In the genomic region with DNA sequence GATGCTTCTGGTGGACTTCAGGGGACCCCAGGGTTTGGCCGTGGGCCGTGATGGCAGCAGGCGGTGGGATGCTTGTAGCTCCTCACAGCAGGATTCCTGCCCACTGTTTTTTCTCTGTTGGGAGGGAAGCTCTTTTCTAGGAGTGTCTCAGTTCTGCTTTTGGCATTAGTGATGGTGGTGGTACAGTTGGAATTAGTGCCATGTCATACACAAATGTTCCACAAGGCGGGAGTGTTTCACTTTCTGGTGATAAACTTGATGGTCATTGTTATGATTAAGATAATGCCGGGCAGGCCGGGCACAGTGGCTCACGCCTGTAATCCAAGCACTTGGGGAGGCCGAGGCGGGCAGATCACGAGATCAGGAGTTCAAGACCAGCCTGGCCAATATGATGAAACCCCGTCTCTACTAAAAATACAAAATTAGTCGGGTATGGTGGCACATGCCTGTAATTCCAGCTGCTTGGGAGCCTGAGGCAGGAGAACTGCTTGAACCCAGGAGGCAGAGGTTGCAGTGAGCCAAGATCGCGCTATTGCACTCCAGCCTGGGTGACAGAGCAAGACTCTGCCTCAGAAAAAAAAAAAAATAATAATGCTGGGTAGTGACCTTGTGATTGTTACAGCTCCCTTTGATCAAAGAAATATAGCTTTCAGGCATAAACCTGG, we compare ENCODE assay signal across 8 cellular contexts. TPM values are rescaled to one million over a fixed set of nuclear protein-coding genes. Genes with fewer than 3 reads are reported as not detected.
DNase-seq lines count a peak whose midpoint lies in the region; ATAC-seq, FAIRE-seq and TF ChIP-seq lines count a peak whose summit lies in the region.
"Not testable (repeated sequence)": the region's sequence is repeated elsewhere in the genome, so short reads cannot be mapped to it uniquely, and the experiment has no call there.

No MANE protein-coding gene starts in this region.

- not testable (repeated sequence) for H3K4me3 Mint-ChIP-seq in activated naive CD8-positive, alpha-beta T cell treated with anti-CD3 and anti-CD28 coated beads for 36 hours

- 37 to 47% (median 41%) methylated on average over 14 of the region's 14 CpGs for WGBS in small intestine, 3 donors

- H3K9me3 ChIP-seq in fibroblast of lung (ENCODE audit: control insufficient read depth, insufficient read depth, low read depth, low read length); lower lobe of right lung; small intestine (ENCODE audit: control insufficient read depth, low read depth): not testable (repeated sequence)

- not testable (repeated sequence) for H3K4me2 ChIP-seq in fibroblast of lung (ENCODE audit: extremely low read depth, insufficient read depth, low read length)

- peaks cover 10% of the 10 kb centered on the region for H3K4me1 ChIP-seq in fibroblast of lung (ENCODE audit: control insufficient read depth, extremely low read depth, insufficient read depth, low read length)
- H3K4me1 ChIP-seq in lower lobe of right lung = peaks cover 11% of the 10 kb centered on the region
- H3K4me1 ChIP-seq in small intestine (ENCODE audit: control insufficient read depth in 2 of 2, insufficient read depth in 1 of 2, low read depth in 1 of 2, low read length in 1 of 2) = not testable (repeated sequence)

- not testable (repeated sequence) for H3K4me1 Mint-ChIP-seq in activated naive CD8-positive, alpha-beta T cell treated with anti-CD3 and anti-CD28 coated beads for 36 hours

- H3K27ac Mint-ChIP-seq in activated naive CD8-positive, alpha-beta T cell treated with anti-CD3 and anti-CD28 coated beads for 36 hours = not testable (repeated sequence)

- H3K4me3 ChIP-seq in GM12875 (ENCODE audit: low read depth, low read length); fibroblast of lung (replicated peaks in 1 of 4; ENCODE audit: control extremely low read depth in 1 of 4, insufficient read depth in 1 of 4, low read depth in 3 of 4, low read length in 4 of 4); lower lobe of right lung; small intestine (ENCODE audit: low read depth in 1 of 2, low read length in 2 of 2): not testable (repeated sequence)

- not testable (repeated sequence) for H3K79me2 ChIP-seq in fibroblast of lung (ENCODE audit: control insufficient read depth, insufficient read depth, low read length)

- not testable (repeated sequence) for H3K9ac ChIP-seq in fibroblast of lung (ENCODE audit: insufficient read depth, low read length)

- TF ChIP-seq CTCF in AG09319 (IDR thresholded peaks at IDR 0.05; ENCODE audit: low read depth, low read length) = peak; percentile 73
- peak; percentile 62 for TF ChIP-seq CTCF in GM12875 (IDR thresholded peaks at IDR 0.05; ENCODE audit: borderline replicate concordance, insufficient read depth, low read depth, low read length)
- peak; percentile 68 to 73 for TF ChIP-seq CTCF in fibroblast of lung (conservative IDR thresholded peaks at IDR 0.05 in 1 of 2, IDR thresholded peaks at IDR 0.05 in 1 of 2; ENCODE audit: low read depth in 1 of 2, low read length in 2 of 2)
- TF ChIP-seq CTCF in lower lobe of right lung (IDR thresholded peaks at IDR 0.05) = peak; percentile 69

- not testable (repeated sequence) for H3K27me3 Mint-ChIP-seq in activated naive CD8-positive, alpha-beta T cell treated with anti-CD3 and anti-CD28 coated beads for 36 hours

- not testable (repeated sequence) for FAIRE-seq in small intestine (lab: Jason Lieb, UNC)

- peak; percentile 90 for ATAC-seq in lower lobe of right lung

- H3K36me3 Mint-ChIP-seq in activated naive CD8-positive, alpha-beta T cell treated with anti-CD3 and anti-CD28 coated beads for 36 hours = not testable (repeated sequence)

- H3K27ac ChIP-seq in fibroblast of lung (ENCODE audit: insufficient read depth, low read length) (peak overlapping the region; percentile 70), lower lobe of right lung (peak overlapping the region; percentile 42), small intestine (ENCODE audit: low read depth in 1 of 2, low read length in 1 of 2) (peak overlapping the region in 1 of 2 donors; percentile 11)

- not testable (repeated sequence) for H4K20me1 ChIP-seq in fibroblast of lung (ENCODE audit: control insufficient read depth, extremely low read depth, insufficient read depth, low read length)

- DNase-seq in AG09319 (ENCODE audit: extremely low read depth, low read depth) (peak; percentile 61), NCI-H1092 (lab: John Stamatoyannopoulos, UW) (peak; percentile 12), SIG-M5 (lab: John Stamatoyannopoulos, UW) (peak; percentile 8), fibroblast of lung (ENCODE audit: low read depth in 2 of 2) (peak; percentile 74 to 80), lower lobe of right lung (peak; percentile 78), small intestine (peak; percentile 70)
- peak; percentile 6 for DNase-seq in activated naive CD8-positive, alpha-beta T cell treated with anti-CD3 and anti-CD28 coated beads for 36 hours

- not testable (repeated sequence) for H3K27me3 ChIP-seq in fibroblast of lung (ENCODE audit: control insufficient read depth, insufficient read depth, low read length); lower lobe of right lung (ENCODE audit: low read depth); small intestine (ENCODE audit: control insufficient read depth in 2 of 2, insufficient read depth in 2 of 2, low read length in 2 of 2)

- intact Hi-C loops in lower lobe of right lung (cut with DNase I) = loop anchor here (10.0 kb wide), 1 partner anchor 47 kb away; no protein-coding TSS in a partner anchor

- not testable (repeated sequence) for H2AFZ ChIP-seq in fibroblast of lung (ENCODE audit: low read length)

- H3K9me3 Mint-ChIP-seq in activated naive CD8-positive, alpha-beta T cell treated with anti-CD3 and anti-CD28 coated beads for 36 hours = not testable (repeated sequence)

- not testable (repeated sequence) for H3K36me3 ChIP-seq in fibroblast of lung (ENCODE audit: control insufficient read depth, insufficient read depth, low read length)
- H3K36me3 ChIP-seq in lower lobe of right lung = peaks cover 55% of the 10 kb centered on the region
- peaks cover 9 to 18% of the 10 kb centered on the region in 2 donors for H3K36me3 ChIP-seq in small intestine (ENCODE audit: control insufficient read depth in 2 of 2, insufficient read depth in 2 of 2, low read length in 2 of 2)

RNA-seq across cellular contexts. Expression of a gene that starts 21.4 kb away (rescaled TPM):
- 100 to 1,000 TPM; 135 TPM for total RNA-seq in activated naive CD8-positive, alpha-beta T cell treated with anti-CD3 and anti-CD28 coated beads for 36 hours
- 135 and 158 TPM in 2 replicates for total RNA-seq in fibroblast of lung
- 121 and 179 TPM in 2 replicates for polyA plus RNA-seq in fibroblast of lung
- 286 and 450 TPM in 2 replicates for polyA plus RNA-seq in fibroblast of lung (2012)
- polyA minus RNA-seq in fibroblast of lung (ENCODE audit: low replicate concordance) = 297 and 415 TPM in 2 replicates
- total RNA-seq in lower lobe of right lung = 213 TPM
- polyA plus RNA-seq in small intestine = 100 to 1,000 TPM; 158 to 226 (median 189) TPM

RNA-seq across cellular contexts. Expression of a gene that starts 52.7 kb away (rescaled TPM):
- 10 to 100 TPM; 28.5 to 30.6 TPM for total RNA-seq in activated naive CD8-positive, alpha-beta T cell treated with anti-CD3 and anti-CD28 coated beads for 36 hours
- total RNA-seq in fibroblast of lung (7.4 and 10.2 TPM in 2 replicates), lower lobe of right lung (13.4 TPM)
- polyA plus RNA-seq in fibroblast of lung (11.9 and 15.3 TPM in 2 replicates), small intestine (10 to 100 TPM; 11.3 to 28.3 (median 27.3) TPM)
- 17.1 and 26.7 TPM in 2 replicates for polyA plus RNA-seq in fibroblast of lung (2012)
- polyA minus RNA-seq in fibroblast of lung (ENCODE audit: low replicate concordance) = 5.3 and 6.1 TPM in 2 replicates

Comparison
In these comparisons a context has a peak if more than half of its experiments do, and no peak if none do; other contexts are left out.
1. DNase-seq: peak in every context shown above with its lines; median percentile 78 in lower lobe of right lung; 77 in fibroblast of lung; 70 in small intestine; 61 in AG09319; 12 in NCI-H1092; 8 in SIG-M5; 6 in activated naive CD8-positive, alpha-beta T cell treated with anti-CD3 and anti-CD28 coated beads for 36 hours.